Comparison of ENCODE assay signal across 8 cellular contexts in genomic region chr1:10430216-10431064, GRCh38. TPM values are rescaled to one million over a fixed set of nuclear protein-coding genes. Genes with fewer than 3 reads are reported as not detected.
DNase-seq lines count a peak whose midpoint lies in the region; ATAC-seq and TF ChIP-seq lines count a peak whose summit lies in the region.

Gene CENPS, plus strand, starts transcription at chr1:10430433. Its CDS starts 85 bp downstream, at chr1:10430518.

- peak within 1 kb of the TSS in 3 of 4 donors; percentile 82 to 84 (median 84) for H3K27ac ChIP-seq in gastroesophageal sphincter

- no peaks in the 10 kb centered on the region for H3K36me3 ChIP-seq in HAP-1 (replicated peaks)
- no peaks in the 10 kb centered on the region for H3K36me3 ChIP-seq in MG63
- H3K36me3 ChIP-seq in gastroesophageal sphincter, result peaks cover 0 to 5% of the 10 kb centered on the region in 2 donors

- peak within 1 kb of the TSS; percentile 65 for H3K4me3 ChIP-seq in HAP-1
- H3K4me3 ChIP-seq in MG63, result peak within 1 kb of the TSS; percentile 77
- H3K4me3 ChIP-seq in gastroesophageal sphincter, result peak within 1 kb of the TSS; percentile 69 to 81

- H3K27me3 ChIP-seq in HAP-1 (ENCODE audit: low read depth) (no peaks in the 10 kb centered on the region), MG63 (no peaks in the 10 kb centered on the region), gastroesophageal sphincter (no peaks in the 10 kb centered on the region)

- in situ Hi-C loops in HAP-1 (cut with MboI; ENCODE audit: low sequenced_read_pairs), result loop anchor here (5.0 kb wide), 1 partner anchor 67 kb away; no protein-coding TSS in a partner anchor

- peak; percentile 98 for ATAC-seq in gastroesophageal sphincter

- DNase-seq in GM04503 (ENCODE audit: low read depth), result peak; percentile 50
- peak; percentile 70 to 92 for DNase-seq in HAP-1 (ENCODE audit: low spot score in 2 of 2)
- peak; percentile 82 for DNase-seq in MG63
- DNase-seq in SK-N-DZ (ENCODE audit: low spot score), result peak; percentile 84
- DNase-seq in activated naive CD4-positive, alpha-beta T cell treated with Interleukin-2 at 50 U/mL for 16 hours, result peak; percentile 89
- DNase-seq in nucleus accumbens (lab: John Stamatoyannopoulos, UW), result peak in 54 of 56 donors; percentile 24 to 95 (median 84)
- DNase-seq in superior temporal gyrus (ENCODE audit: extremely low spot score), result peak; percentile 90

- peak; percentile 9 to 14 for TF ChIP-seq POLR2A in gastroesophageal sphincter (IDR thresholded peaks at IDR 0.05)

- peak; percentile 96 to 99 (median 99) for TF ChIP-seq CTCF in gastroesophageal sphincter (IDR thresholded peaks at IDR 0.05)

- H3K9me3 ChIP-seq in HAP-1 (no peaks in the 10 kb centered on the region), MG63 (no peaks in the 10 kb centered on the region), gastroesophageal sphincter (no peaks in the 10 kb centered on the region)

- TF ChIP-seq EP300 in gastroesophageal sphincter (IDR thresholded peaks at IDR 0.05), result no peak

- 0% methylated on average over 4 of the region's 94 CpGs; no CpG with 5 or more reads in 1 of the 2 donors for WGBS in gastroesophageal sphincter (ENCODE audit: low coverage in 1 of 2), 2 donors

- H3K4me1 ChIP-seq in HAP-1, result peaks cover 18% of the 10 kb centered on the region
- H3K4me1 ChIP-seq in gastroesophageal sphincter, result peaks cover 0 to 34% (median 7%) of the 10 kb centered on the region in 3 donors

RNA-seq across cellular contexts. Expression of gene CENPS, which starts in this region (rescaled TPM):
- 13.3 and 15.0 TPM in 2 replicates for total RNA-seq in MG63 (2014; rRNA removed; shearing (Covaris generic); ENCODE audit: low replicate concordance)
- 5.5 and 10.3 TPM in 2 replicates for polyA plus RNA-seq in SK-N-DZ (2014; cell fraction: cytosol; rRNA removed)
- polyA plus RNA-seq in SK-N-DZ (2014; cell fraction: nucleus; rRNA removed), result 7.6 and 8.2 TPM in 2 replicates
- total RNA-seq in gastroesophageal sphincter, result 1 to 10 TPM; 2.1 to 7.2 (median 4.8) TPM

Comparison
In these comparisons a context has a peak if more than half of its experiments do, and no peak if none do; other contexts are left out.
1. Peak in every context shown above with its lines: DNase-seq, ATAC-seq, H3K4me3 ChIP-seq and H3K27ac ChIP-seq.